14 cellular contexts compared by ENCODE assay signal in genomic region chr1:2083666-2084065, GRCh38. TPM values are rescaled to one million over a fixed set of nuclear protein-coding genes. Genes with fewer than 3 reads are reported as not detected.
DNase-seq lines count a peak whose midpoint lies in the region; ATAC-seq and TF ChIP-seq lines count a peak whose summit lies in the region.
"Had no signal": no experiment of that assay in that cellular context is flagged by ENCODE, and none has a peak within 500 bp of the region (broad histone marks: within the 10 kb centered on the region; RNA-seq: fewer than 3 reads in every experiment).

No MANE protein-coding gene starts in this region.

- H3K27me3 ChIP-seq in lower lobe of right lung (ENCODE audit: low read depth) = no peaks in the 10 kb centered on the region
- H3K27me3 ChIP-seq: BLaER1 had no signal

- H3K27me3 Mint-ChIP-seq in progenitor cell of endocrine pancreas = no peaks in the 10 kb centered on the region
- H3K27me3 Mint-ChIP-seq: CD4-positive, CD25-positive, alpha-beta regulatory T cell had no signal

- no peak overlapping the region for H3K4me3 ChIP-seq in lower lobe of right lung
- H3K4me3 ChIP-seq: BLaER1 had no signal

- DNase-seq in NCI-H524 treated with DMSO at 0.1 percent for 48 hours (lab: John Stamatoyannopoulos, UW) = peak; percentile 12
- peak; percentile 57 for DNase-seq in cerebellar cortex (ENCODE audit: low spot score)
- DNase-seq in progenitor cell of endocrine pancreas (ENCODE audit: low spot score, unreplicated experiment) = no peak
- no peak for DNase-seq in lower lobe of right lung
- DNase-seq in pons (ENCODE audit: low spot score) = no peak
- DNase-seq in COR-L47 (lab: John Stamatoyannopoulos, UW) = no peak
- DNase-seq: CD4-positive, CD25-positive, alpha-beta regulatory T cell; CD8-positive, alpha-beta T cell; DMS 273 treated with DMSO at 0.1 percent for 48 hours; DMS79; EL; GOT3; HCEC 1CT had no signal

- H3K36me3 ChIP-seq in lower lobe of right lung = no peaks in the 10 kb centered on the region

- peaks cover 22% of the 10 kb centered on the region for H3K36me3 Mint-ChIP-seq in progenitor cell of endocrine pancreas (ENCODE audit: insufficient read depth)

- H3K9me3 Mint-ChIP-seq in progenitor cell of endocrine pancreas (ENCODE audit: low read depth) = peaks cover under 1% of the 10 kb centered on the region
- H3K9me3 Mint-ChIP-seq: CD8-positive, alpha-beta T cell had no signal

- peak overlapping the region; percentile 16 for H3K27ac Mint-ChIP-seq in progenitor cell of endocrine pancreas
- H3K27ac Mint-ChIP-seq: CD4-positive, CD25-positive, alpha-beta regulatory T cell; CD8-positive, alpha-beta T cell had no signal

- no peak overlapping the region for H3K27ac ChIP-seq in lower lobe of right lung
- H3K27ac ChIP-seq: BLaER1 had no signal

- H3K4me1 ChIP-seq in lower lobe of right lung = peaks cover 5% of the 10 kb centered on the region

- no peaks in the 10 kb centered on the region for H3K4me1 Mint-ChIP-seq in progenitor cell of endocrine pancreas (ENCODE audit: low read depth)

- intact Hi-C loops in lower lobe of right lung (cut with DNase I) = no loop called here

- H3K9me3 ChIP-seq in lower lobe of right lung = peaks cover 5% of the 10 kb centered on the region

- H3K4me3 Mint-ChIP-seq in progenitor cell of endocrine pancreas (ENCODE audit: low read depth) = no peak overlapping the region
- H3K4me3 Mint-ChIP-seq: CD4-positive, CD25-positive, alpha-beta regulatory T cell; CD8-positive, alpha-beta T cell had no signal

- no peak for ATAC-seq in lower lobe of right lung
- ATAC-seq: CD8-positive, alpha-beta T cell had no signal

- TF ChIP-seq CTCF in progenitor cell of endocrine pancreas (IDR thresholded peaks at IDR 0.05; ENCODE audit: unreplicated experiment) (no peak), lower lobe of right lung (IDR thresholded peaks at IDR 0.05) (no peak)

RNA-seq across cellular contexts. Expression of gene PRKCZ, which starts 33.5 kb away (rescaled TPM):
- total RNA-seq in progenitor cell of endocrine pancreas (71.5 and 78.0 TPM in 2 replicates), lower lobe of right lung (97.6 TPM)

Comparison
In these comparisons a context has a peak if more than half of its experiments do, and no peak if none do; other contexts are left out.
1. DNase-seq: peak in NCI-H524 treated with DMSO at 0.1 percent for 48 hours (single experiment) and cerebellar cortex (single experiment); none in progenitor cell of endocrine pancreas (single experiment), lower lobe of right lung (single experiment), pons (single experiment) and COR-L47 (single experiment).